Comparison of ENCODE assay signal across 11 cellular contexts in the genomic region with DNA sequence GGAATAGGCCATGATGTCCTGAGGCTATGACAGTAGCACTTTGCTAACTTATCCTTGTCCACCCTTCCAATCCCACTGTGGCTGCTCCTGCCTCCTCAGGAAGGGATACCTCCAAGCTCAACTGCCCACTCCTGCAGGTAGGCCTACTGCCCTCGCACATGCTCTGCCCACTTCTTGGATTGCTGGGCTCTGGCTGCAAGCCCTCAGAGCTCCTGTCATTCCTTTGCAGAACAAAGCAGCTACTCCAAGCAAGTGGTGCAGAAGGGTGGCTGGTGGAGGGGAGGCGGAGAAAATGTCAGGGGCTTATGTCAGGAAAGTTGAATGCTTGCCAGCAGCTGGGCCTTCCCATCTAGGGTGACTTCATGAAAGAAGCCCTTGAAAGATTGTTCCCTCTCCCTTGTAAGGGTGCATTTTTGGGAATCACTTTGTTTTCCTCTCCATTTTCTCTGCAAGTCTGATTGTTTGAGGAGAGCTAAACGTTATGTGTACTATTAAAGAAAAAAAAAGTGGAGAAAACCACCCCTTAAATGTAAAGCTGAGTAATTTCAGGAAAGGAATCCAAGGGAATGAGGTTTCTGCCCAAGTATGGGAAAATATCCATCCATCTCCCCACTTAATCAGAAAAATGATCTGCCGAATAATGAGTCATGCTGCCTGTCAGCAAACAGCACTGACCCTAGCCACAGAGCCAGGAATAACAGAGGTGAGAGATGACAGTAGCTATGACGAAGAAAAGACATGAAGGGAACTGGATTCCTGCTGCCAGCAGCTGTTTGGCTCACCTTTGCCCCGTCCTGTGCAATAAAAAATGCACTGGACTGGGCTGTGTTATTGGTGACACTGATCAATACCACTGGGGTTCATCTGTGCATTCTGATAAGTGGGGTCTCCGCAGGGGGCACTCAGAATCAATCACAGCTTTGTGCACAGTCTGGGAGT.
DNase-seq lines count a peak whose midpoint lies in the region; ATAC-seq and TF ChIP-seq lines count a peak whose summit lies in the region.
"Had no signal": no experiment of that assay in that cellular context is flagged by ENCODE, and none has a peak within 500 bp of the region (broad histone marks: within the 10 kb centered on the region; RNA-seq: fewer than 3 reads in every experiment).

No MANE protein-coding gene starts in this region.

- H3K27ac Mint-ChIP-seq in activated CD4-positive, alpha-beta T cell treated with anti-CD3 and anti-CD28 coated beads, Interleukin-2, amount 10 ng/mL, durations not matched to agents 7 days and 5 days: no peak overlapping the region

- H3K4me1 Mint-ChIP-seq in activated CD4-positive, alpha-beta T cell treated with anti-CD3 and anti-CD28 coated beads, Interleukin-2, amount 10 ng/mL, durations not matched to agents 7 days and 5 days: no peaks in the 10 kb centered on the region

- no peak overlapping the region for H3K4me3 Mint-ChIP-seq in activated CD4-positive, alpha-beta T cell treated with anti-CD3 and anti-CD28 coated beads, Interleukin-2, amount 10 ng/mL, durations not matched to agents 7 days and 5 days

- POLR2A ChIA-PET in RWPE1 (lab: Yijun Ruan, JAX; ENCODE audit: low non-redundant PET): no interaction called here
- POLR2A ChIA-PET in activated CD4-positive, alpha-beta T cell treated with anti-CD3 and anti-CD28 coated beads, Interleukin-2, amount 10 ng/mL, durations not matched to agents 7 days and 5 days (lab: Charles Lee): no interaction called here

- H3K27ac ChIP-seq in RWPE1: no peak overlapping the region
- H3K27ac ChIP-seq in upper lobe of left lung: peak overlapping the region in 1 of 4 donors; percentile 21

- H3K9me3 ChIP-seq in upper lobe of left lung: no peaks in the 10 kb centered on the region

- no peak for TF ChIP-seq EP300 in upper lobe of left lung (IDR thresholded peaks at IDR 0.05)

- DNase-seq in ELF-1 (ENCODE audit: low read depth, low spot score): peak; percentile 53
- DNase-seq in RWPE1 (ENCODE audit: low spot score): peak; percentile 53
- peak; percentile 75 for DNase-seq in fibroblast of villous mesenchyme (ENCODE audit: low read depth)
- peak; percentile 57 for DNase-seq in retinal pigment epithelial cell (ENCODE audit: low read depth)
- no peak for DNase-seq in posterior cingulate gyrus
- DNase-seq in upper lobe of left lung: no peak
- DNase-seq in 8988T: no peak
- DNase-seq in activated CD4-positive, alpha-beta T cell treated with anti-CD3 and anti-CD28 coated beads, Interleukin-2, amount 10 ng/mL, durations not matched to agents 7 days and 5 days: no peak
- DNase-seq: activated CD4-positive, CD25-positive, alpha-beta regulatory T cell; stimulated activated CD4-positive, alpha-beta T cell treated with anti-CD3 and anti-CD28 coated beads, Interleukin-15, amount 100 ng/mL, for 24 hours had no signal

- CTCF ChIA-PET in RWPE1 (lab: Yijun Ruan, JAX): no interaction called here
- CTCF ChIA-PET in activated CD4-positive, alpha-beta T cell treated with anti-CD3 and anti-CD28 coated beads, Interleukin-2, amount 10 ng/mL, durations not matched to agents 7 days and 5 days (lab: Charles Lee): interaction anchor here (1.4 to 4.9 kb wide), 2 partner anchors 9 to 48 kb away, joined by 4 to 36 read pairs; no protein-coding TSS in a partner anchor

- H3K36me3 ChIP-seq in upper lobe of left lung: no peaks in the 10 kb centered on the region

- H3K4me3 ChIP-seq in fibroblast of villous mesenchyme (ENCODE audit: low read depth, low read length) (no peak overlapping the region), retinal pigment epithelial cell (ENCODE audit: low read length) (no peak overlapping the region), upper lobe of left lung (no peak overlapping the region)
- H3K4me3 ChIP-seq: GM12878 had no signal

- peaks cover 7% of the 10 kb centered on the region for H3K27me3 Mint-ChIP-seq in activated CD4-positive, alpha-beta T cell treated with anti-CD3 and anti-CD28 coated beads, Interleukin-2, amount 10 ng/mL, durations not matched to agents 7 days and 5 days

- no peak for TF ChIP-seq POLR2A in upper lobe of left lung (IDR thresholded peaks at IDR 0.05)

- intact Hi-C loops in posterior cingulate gyrus (cut with DNase I): no loop called here

- TF ChIP-seq CTCF in RWPE1 (conservative IDR thresholded peaks at IDR 0.05; ENCODE audit: low read depth) (no peak), fibroblast of villous mesenchyme (IDR thresholded peaks at IDR 0.05; ENCODE audit: insufficient read depth, low read depth, low read length) (no peak), retinal pigment epithelial cell (conservative IDR thresholded peaks at IDR 0.05; ENCODE audit: low read depth, low read length) (no peak), upper lobe of left lung (IDR thresholded peaks at IDR 0.05) (no peak)

- no peaks in the 10 kb centered on the region for H3K9me3 Mint-ChIP-seq in activated CD4-positive, alpha-beta T cell treated with anti-CD3 and anti-CD28 coated beads, Interleukin-2, amount 10 ng/mL, durations not matched to agents 7 days and 5 days

- ATAC-seq in upper lobe of left lung (ENCODE audit: low FRiP score in 2 of 2): no peak
- ATAC-seq: GM12878 had no signal

- peaks cover 0 to 7% (median 5%) of the 10 kb centered on the region in 4 donors for H3K4me1 ChIP-seq in upper lobe of left lung

- 50 to 53% methylated on average over 4 to 7 of the region's 7 CpGs for WGBS in upper lobe of left lung, 2 donors

- H3K36me3 Mint-ChIP-seq in activated CD4-positive, alpha-beta T cell treated with anti-CD3 and anti-CD28 coated beads, Interleukin-2, amount 10 ng/mL, durations not matched to agents 7 days and 5 days (ENCODE audit: low read depth): no peaks in the 10 kb centered on the region

- H3K27me3 ChIP-seq in upper lobe of left lung: no peaks in the 10 kb centered on the region

Comparison
In these comparisons a context has a peak if more than half of its experiments do, and no peak if none do; other contexts are left out.
1. DNase-seq: peak in ELF-1 (single experiment), RWPE1 (single experiment), fibroblast of villous mesenchyme (single experiment) and retinal pigment epithelial cell (single experiment); none in posterior cingulate gyrus (0 of 10), upper lobe of left lung (0 of 2), 8988T (single experiment) and activated CD4-positive, alpha-beta T cell treated with anti-CD3 and anti-CD28 coated beads, Interleukin-2, amount 10 ng/mL, durations not matched to agents 7 days and 5 days (single experiment).